In genomic region chr2:71064754-71065621, GRCh38 we compare ENCODE assay signal across 8 cellular contexts. TPM values are rescaled to one million over a fixed set of nuclear protein-coding genes. Genes with fewer than 3 reads are reported as not detected.
DNase-seq lines count a peak whose midpoint lies in the region; ATAC-seq and TF ChIP-seq lines count a peak whose summit lies in the region.

No MANE protein-coding gene starts in this region.

- POLR2A ChIA-PET in CD8-positive, alpha-beta T cell (lab: Charles Lee): no interaction called here

- H3K27ac ChIP-seq in CD8-positive, alpha-beta T cell (ENCODE audit: low read depth, low read length): no peak overlapping the region

- peaks cover 31% of the 10 kb centered on the region for H3K4me1 Mint-ChIP-seq in CD8-positive, alpha-beta T cell (ENCODE audit: low read depth)

- peak; percentile 54 for DNase-seq in AG10803 (ENCODE audit: low read depth)
- DNase-seq in MV-4-11 (lab: John Stamatoyannopoulos, UW): peak; percentile 99
- DNase-seq in left kidney (ENCODE audit: low read depth, low spot score): peak; percentile 19
- DNase-seq in AG20443 (ENCODE audit: low spot score): no peak
- no peak for DNase-seq in NCI-H2107 (lab: John Stamatoyannopoulos, UW)
- no peak for DNase-seq in activated effector memory CD4-positive, alpha-beta T cell treated with Interleukin-2 at 50 U/mL for 16 hours
- DNase-seq in CD8-positive, alpha-beta T cell: no peak

- no peaks in the 10 kb centered on the region for H3K27me3 ChIP-seq in CD8-positive, alpha-beta T cell (ENCODE audit: insufficient read depth, low read length)

- H3K27me3 Mint-ChIP-seq in CD8-positive, alpha-beta T cell (ENCODE audit: low read depth): peaks cover 9% of the 10 kb centered on the region

- no peaks in the 10 kb centered on the region for H3K9me3 ChIP-seq in CD8-positive, alpha-beta T cell (ENCODE audit: low read length)

- H3K4me3 Mint-ChIP-seq in CD8-positive, alpha-beta T cell: no peak overlapping the region

- H3K36me3 ChIP-seq in CD8-positive, alpha-beta T cell (ENCODE audit: insufficient read depth, low read length): no peaks in the 10 kb centered on the region

- TF ChIP-seq CTCF in AG10803 (conservative IDR thresholded peaks at IDR 0.05; ENCODE audit: low read length): no peak
- TF ChIP-seq CTCF in CD8-positive, alpha-beta T cell (IDR thresholded peaks at IDR 0.05): no peak

- H3K4me3 ChIP-seq in AG10803 (ENCODE audit: low read length): no peak overlapping the region
- H3K4me3 ChIP-seq in CD8-positive, alpha-beta T cell (ENCODE audit: low read depth, low read length): no peak overlapping the region

- H3K27ac Mint-ChIP-seq in CD8-positive, alpha-beta T cell: no peak overlapping the region

- no peaks in the 10 kb centered on the region for H3K9me3 Mint-ChIP-seq in CD8-positive, alpha-beta T cell

- peaks cover 11% of the 10 kb centered on the region for H3K36me3 Mint-ChIP-seq in CD8-positive, alpha-beta T cell

- CTCF ChIA-PET in CD8-positive, alpha-beta T cell (lab: Charles Lee): no interaction called here

- intact Hi-C loops in CD8-positive, alpha-beta T cell (cut with DNase I, micrococcal nuclease): loop anchor here (5.0 to 10.0 kb wide), 4 partner anchors 63 to 1680 kb away; partner anchors contain the start of genes FAM136A (in 1 of the 2), GFPT1 (in 1 of the 2) and ZNF638 (in 1 of the 2)

- peaks cover 12% of the 10 kb centered on the region for H3K4me1 ChIP-seq in CD8-positive, alpha-beta T cell (ENCODE audit: insufficient read depth, low read length)

- ATAC-seq in GM21576 (IDR thresholded peaks at IDR 0.05; ENCODE audit: unreplicated experiment): peak; percentile 18
- ATAC-seq in CD8-positive, alpha-beta T cell: no peak

RNA-seq across cellular contexts. Expression of gene NAGK, which starts 3.5 kb away (rescaled TPM):
- 10 to 100 TPM; 58.9 to 67.7 TPM for total RNA-seq in CD8-positive, alpha-beta T cell

Comparison
In these comparisons a context has a peak if more than half of its experiments do, and no peak if none do; other contexts are left out.
1. DNase-seq: peak in AG10803 (single experiment), MV-4-11 (single experiment) and left kidney (single experiment); none in AG20443 (single experiment), NCI-H2107 (single experiment), activated effector memory CD4-positive, alpha-beta T cell treated with Interleukin-2 at 50 U/mL for 16 hours (single experiment) and CD8-positive, alpha-beta T cell (0 of 7).